ENCODE assay signal across 16 cellular contexts in the genomic region with DNA sequence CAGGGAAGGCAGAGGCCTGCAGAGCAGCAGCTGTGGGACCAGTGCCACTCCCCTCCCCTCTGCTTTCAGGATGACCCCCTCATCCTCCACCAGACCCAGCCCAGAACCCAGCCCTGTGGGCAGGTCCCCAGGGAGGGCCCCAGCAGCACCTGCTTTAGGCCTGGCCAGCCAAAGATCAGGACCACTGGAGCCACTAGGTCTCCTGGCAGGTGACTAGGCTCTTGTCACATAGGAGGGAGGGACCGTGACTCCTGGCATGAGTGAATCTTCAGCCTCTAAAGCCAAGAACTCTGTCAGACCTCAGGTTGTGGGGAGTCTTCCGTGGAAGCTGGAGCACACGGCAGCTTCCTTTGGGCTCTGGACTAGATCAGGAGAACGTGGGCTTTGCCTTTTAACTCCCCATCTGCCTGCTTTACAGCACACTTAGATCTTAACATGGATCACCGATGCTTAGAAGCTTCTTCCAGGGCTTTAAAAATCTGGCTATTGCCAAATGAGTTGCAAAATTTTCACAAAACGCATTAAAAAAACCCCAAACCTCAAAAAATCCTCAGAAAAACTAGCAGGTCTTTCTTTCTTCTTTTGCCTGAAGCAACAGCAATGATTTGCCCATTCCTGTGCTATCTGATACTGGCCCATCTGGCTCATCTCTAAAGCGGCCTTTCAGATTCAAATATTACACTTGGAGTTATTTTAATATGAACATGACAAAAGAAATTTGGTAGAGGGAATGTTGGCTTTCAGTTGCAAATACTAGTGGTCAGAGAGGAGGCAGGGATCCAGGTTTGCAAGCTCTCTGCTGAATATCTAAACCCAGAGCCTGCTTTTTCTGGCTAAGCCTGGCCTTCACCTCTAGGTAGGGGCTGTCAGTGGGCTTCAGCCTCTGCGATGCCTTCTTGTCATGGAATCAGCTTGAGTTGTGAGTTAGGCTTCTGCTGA.
DNase-seq lines count a peak whose midpoint lies in the region; ATAC-seq and TF ChIP-seq lines count a peak whose summit lies in the region.
"Had no signal": no experiment of that assay in that cellular context is flagged by ENCODE, and none has a peak within 500 bp of the region (broad histone marks: within the 10 kb centered on the region; RNA-seq: fewer than 3 reads in every experiment).

No MANE protein-coding gene starts in this region.

- no peaks in the 10 kb centered on the region for H3K36me3 ChIP-seq in BE2C
- H3K36me3 ChIP-seq: SJCRH30 had no signal

- no peaks in the 10 kb centered on the region for H3K9me3 ChIP-seq in BE2C
- H3K9me3 ChIP-seq: SJCRH30 had no signal

- no peak overlapping the region for H3K27ac Mint-ChIP-seq in endothelial cell (ENCODE audit: unreplicated experiment)
- H3K27ac Mint-ChIP-seq: activated T-cell treated with anti-CD3 and anti-CD28 coated beads, Interleukin-2, amount 50 U/mL, for 72 hours; CD4-positive, alpha-beta memory T cell had no signal

- DNase-seq in BE2C (peak; percentile 26), NCI-H1694 (lab: John Stamatoyannopoulos, UW) (peak; percentile 100), mucosa of gallbladder (ENCODE audit: low spot score) (peak; percentile 43), endothelial cell (ENCODE audit: low spot score) (no peak), activated gamma-delta T cell (lab: John Stamatoyannopoulos, UW) (no peak)
- DNase-seq: activated T-cell treated with anti-CD3 and anti-CD28 coated beads, Interleukin-2, amount 50 U/mL, for 72 hours; caudate nucleus; CD4-positive, alpha-beta memory T cell; left colon; SJCRH30; stimulated activated CD4-positive, alpha-beta T cell treated with anti-CD3 and anti-CD28 coated beads, Interleukin-12 subunit alpha, Interleukin-12 subunit beta, amount 100 ng/mL, for 4 hours had no signal

- peaks cover 7% of the 10 kb centered on the region for H3K27me3 Mint-ChIP-seq in endothelial cell (ENCODE audit: unreplicated experiment)
- H3K27me3 Mint-ChIP-seq: CD4-positive, alpha-beta memory T cell; IgD-negative memory B cell had no signal

- H3K4me1 Mint-ChIP-seq in endothelial cell (ENCODE audit: unreplicated experiment), result peaks cover 24% of the 10 kb centered on the region

- peaks cover 45% of the 10 kb centered on the region for H3K4me1 ChIP-seq in BE2C

- H3K4me3 ChIP-seq in BE2C (ENCODE audit: low read depth, low read length), result no peak overlapping the region
- H3K4me3 ChIP-seq: SJCRH30 had no signal

- H3K36me3 Mint-ChIP-seq in endothelial cell (ENCODE audit: low read depth, unreplicated experiment), result peaks cover 12% of the 10 kb centered on the region

- no peak for TF ChIP-seq CTCF in BE2C (IDR thresholded peaks at IDR 0.05; ENCODE audit: low read depth, low read length)
- TF ChIP-seq CTCF in endothelial cell (IDR thresholded peaks at IDR 0.05; ENCODE audit: unreplicated experiment), result no peak

- H3K9me3 Mint-ChIP-seq in endothelial cell (ENCODE audit: unreplicated experiment), result no peaks in the 10 kb centered on the region
- H3K9me3 Mint-ChIP-seq: activated T-cell treated with anti-CD3 and anti-CD28 coated beads, Interleukin-2, amount 50 U/mL, for 72 hours; IgD-negative memory B cell had no signal

- H3K27me3 ChIP-seq in BE2C, result no peaks in the 10 kb centered on the region
- H3K27me3 ChIP-seq: SJCRH30 had no signal

- ATAC-seq in esophagus mucosa (peak; percentile 21), GM18870 (IDR thresholded peaks at IDR 0.05; ENCODE audit: unreplicated experiment) (no peak), HG03196 (IDR thresholded peaks at IDR 0.05; ENCODE audit: unreplicated experiment) (no peak)
- ATAC-seq: activated CD4-positive, CD25-positive, alpha-beta regulatory T cell treated with anti-CD3 and anti-CD28 coated beads, Interleukin-2, amount 50 U/mL, for 24 hours; left colon had no signal

- H3K4me3 Mint-ChIP-seq in endothelial cell (ENCODE audit: unreplicated experiment), result no peak overlapping the region
- H3K4me3 Mint-ChIP-seq: activated T-cell treated with anti-CD3 and anti-CD28 coated beads, Interleukin-2, amount 50 U/mL, for 72 hours; CD4-positive, alpha-beta memory T cell; IgD-negative memory B cell had no signal

Comparison
In these comparisons a context has a peak if more than half of its experiments do, and no peak if none do; other contexts are left out.
1. DNase-seq: peak in BE2C (single experiment), NCI-H1694 (single experiment) and mucosa of gallbladder (single experiment); none in endothelial cell (single experiment) and activated gamma-delta T cell (single experiment).